ENCODE assay signal across 20 cellular contexts in genomic region chr10:6215683-6216484, GRCh38. TPM values are rescaled to one million over a fixed set of nuclear protein-coding genes. Genes with fewer than 3 reads are reported as not detected.
DNase-seq lines count a peak whose midpoint lies in the region; ATAC-seq and TF ChIP-seq lines count a peak whose summit lies in the region.
"Had no signal": no experiment of that assay in that cellular context is flagged by ENCODE, and none has a peak within 500 bp of the region (broad histone marks: within the 10 kb centered on the region; RNA-seq: fewer than 3 reads in every experiment).

No MANE protein-coding gene starts in this region.

- in situ Hi-C loops in gastrocnemius medialis (cut with MboI; ENCODE audit: low sequenced_read_pairs in 4 of 4) = loop anchor here in 1 of 4 donors (10.0 kb wide), 1 partner anchor 189 kb away; no protein-coding TSS in a partner anchor

- H3K36me3 ChIP-seq in gastrocnemius medialis (peaks cover 26 to 93% of the 10 kb centered on the region in 2 donors), ovary (no peaks in the 10 kb centered on the region)

- no peaks in the 10 kb centered on the region for H3K27me3 Mint-ChIP-seq in activated CD4-positive, alpha-beta T cell treated with anti-CD3 and anti-CD28 coated beads, Interleukin-2, amount 10 ng/mL, durations not matched to agents 24 days and 14 days
- H3K27me3 Mint-ChIP-seq: IgD-negative memory B cell had no signal

- no peak for TF ChIP-seq EP300 in ovary (IDR thresholded peaks at IDR 0.05)

- CTCF ChIA-PET in RWPE1 (lab: Yijun Ruan, JAX) = interaction anchor here (1.2 kb wide), 1 partner anchor 186 kb away, joined by 3 read pairs; no protein-coding TSS in a partner anchor

- H3K4me3 Mint-ChIP-seq in activated CD4-positive, alpha-beta T cell treated with anti-CD3 and anti-CD28 coated beads, Interleukin-2, amount 10 ng/mL, durations not matched to agents 24 days and 14 days = no peak overlapping the region
- H3K4me3 Mint-ChIP-seq: HFFc6, IgD-negative memory B cell had no signal

- no peak for ATAC-seq in gastrocnemius medialis
- no peak for ATAC-seq in HG03280 (IDR thresholded peaks at IDR 0.05; ENCODE audit: unreplicated experiment)
- ATAC-seq: Panc1, Right ventricle myocardium inferior had no signal

- POLR2A ChIA-PET in RWPE1 (lab: Yijun Ruan, JAX; ENCODE audit: low non-redundant PET) = no interaction called here

- no peak for TF ChIP-seq POLR2A in gastrocnemius medialis (IDR thresholded peaks at IDR 0.05)
- no peak for TF ChIP-seq POLR2A in ovary (IDR thresholded peaks at IDR 0.05)

- H3K9me3 Mint-ChIP-seq in activated CD4-positive, alpha-beta T cell treated with anti-CD3 and anti-CD28 coated beads, Interleukin-2, amount 10 ng/mL, durations not matched to agents 24 days and 14 days = no peaks in the 10 kb centered on the region
- H3K9me3 Mint-ChIP-seq: HFFc6, IgD-negative memory B cell had no signal

- peaks cover 12% of the 10 kb centered on the region for H3K4me1 Mint-ChIP-seq in activated CD4-positive, alpha-beta T cell treated with anti-CD3 and anti-CD28 coated beads, Interleukin-2, amount 10 ng/mL, durations not matched to agents 24 days and 14 days

- no peaks in the 10 kb centered on the region for H3K27me3 ChIP-seq in gastrocnemius medialis
- H3K27me3 ChIP-seq in ovary = no peaks in the 10 kb centered on the region

- TF ChIP-seq CTCF in RWPE1 (conservative IDR thresholded peaks at IDR 0.05; ENCODE audit: low read depth) = no peak
- no peak for TF ChIP-seq CTCF in fibroblast of villous mesenchyme (IDR thresholded peaks at IDR 0.05; ENCODE audit: insufficient read depth, low read depth, low read length)
- no peak for TF ChIP-seq CTCF in gastrocnemius medialis (IDR thresholded peaks at IDR 0.05 in 4 of 5, conservative IDR thresholded peaks at IDR 0.05 in 1 of 5)
- TF ChIP-seq CTCF in ovary (IDR thresholded peaks at IDR 0.05) = no peak

- H3K9me3 ChIP-seq in gastrocnemius medialis (no peaks in the 10 kb centered on the region), ovary (no peaks in the 10 kb centered on the region)

- peaks cover 64% of the 10 kb centered on the region for H3K36me3 Mint-ChIP-seq in activated CD4-positive, alpha-beta T cell treated with anti-CD3 and anti-CD28 coated beads, Interleukin-2, amount 10 ng/mL, durations not matched to agents 24 days and 14 days (ENCODE audit: low read depth)

- 88 to 90% (median 90%) methylated on average over 17 to 24 of the region's 24 CpGs for WGBS in ovary, 3 donors

- H3K27ac ChIP-seq in RWPE1 = peak overlapping the region; percentile 68
- peak overlapping the region in 3 of 4 donors; percentile 15 to 88 (median 81) for H3K27ac ChIP-seq in gastrocnemius medialis
- H3K27ac ChIP-seq in ovary = no peak overlapping the region
- H3K27ac ChIP-seq: 22Rv1, HL-60 had no signal

- H3K4me3 ChIP-seq in fibroblast of villous mesenchyme (ENCODE audit: low read depth, low read length) (no peak overlapping the region), gastrocnemius medialis (no peak overlapping the region), ovary (no peak overlapping the region)

- DNase-seq in activated CD4-positive, alpha-beta T cell treated with anti-CD3 and anti-CD28 coated beads, Interleukin-2, amount 10 ng/mL, durations not matched to agents 24 days and 14 days = no peak
- DNase-seq in activated CD4-positive, alpha-beta T cell treated with anti-CD3 and anti-CD28 coated beads for 1 hour = no peak
- no peak for DNase-seq in RWPE1 (ENCODE audit: low spot score)
- peak; percentile 53 for DNase-seq in fibroblast of villous mesenchyme (ENCODE audit: low read depth)
- DNase-seq in gastrocnemius medialis = no peak
- no peak for DNase-seq in ovary
- DNase-seq in ecto neural progenitor cell (ENCODE audit: low spot score) = no peak
- DNase-seq: DMS 273 treated with DMSO at 0.1 percent for 48 hours, GF-D8, HFFc6, Kasumi-1, MM.1S, NCI-H1092 treated with DMSO at 0.1 percent for 48 hours, NCI-H510A treated with DMSO at 0.1 percent for 48 hours had no signal

- H3K27ac Mint-ChIP-seq in activated CD4-positive, alpha-beta T cell treated with anti-CD3 and anti-CD28 coated beads, Interleukin-2, amount 10 ng/mL, durations not matched to agents 24 days and 14 days = peak overlapping the region; percentile 16
- H3K27ac Mint-ChIP-seq: IgD-negative memory B cell had no signal

- intact Hi-C loops in activated CD4-positive, alpha-beta T cell treated with anti-CD3 and anti-CD28 coated beads, Interleukin-2, amount 10 ng/mL, durations not matched to agents 24 days and 14 days (cut with micrococcal nuclease) = no loop called here
- intact Hi-C loops in gastrocnemius medialis (cut with DNase I; ENCODE audit: low total_unique reads) = no loop called here
- intact Hi-C loops in ovary (cut with DNase I) = no loop called here

- peaks cover 0 to 31% of the 10 kb centered on the region in 2 donors for H3K4me1 ChIP-seq in gastrocnemius medialis
- peaks cover 12% of the 10 kb centered on the region for H3K4me1 ChIP-seq in ovary (ENCODE audit: insufficient read depth)

RNA-seq across cellular contexts. Expression of gene PFKFB3, which starts 13.2 kb away (rescaled TPM):
- total RNA-seq in activated CD4-positive, alpha-beta T cell treated with anti-CD3 and anti-CD28 coated beads, Interleukin-2, amount 10 ng/mL, durations not matched to agents 24 days and 14 days = 108 TPM in 2 replicates
- total RNA-seq in fibroblast of villous mesenchyme = 26.1 and 44.9 TPM in 2 replicates
- 1,000 to 10,000 TPM in 1 of 4 donors, 100 to 1,000 TPM in 3; 218 to 1,159 (median 337) TPM for total RNA-seq in gastrocnemius medialis
- total RNA-seq in ovary = 10 to 100 TPM; 28.7 to 60.8 (median 41.6) TPM
- 10 to 100 TPM; 15.3 to 24.5 TPM for polyA plus RNA-seq in ovary

Comparison
In these comparisons a context has a peak if more than half of its experiments do, and no peak if none do; other contexts are left out.
1. H3K27ac ChIP-seq: peak in RWPE1 (single experiment) and gastrocnemius medialis (3 of 4); none in ovary (0 of 2).